20 cellular contexts compared by ENCODE assay signal in the genomic region with DNA sequence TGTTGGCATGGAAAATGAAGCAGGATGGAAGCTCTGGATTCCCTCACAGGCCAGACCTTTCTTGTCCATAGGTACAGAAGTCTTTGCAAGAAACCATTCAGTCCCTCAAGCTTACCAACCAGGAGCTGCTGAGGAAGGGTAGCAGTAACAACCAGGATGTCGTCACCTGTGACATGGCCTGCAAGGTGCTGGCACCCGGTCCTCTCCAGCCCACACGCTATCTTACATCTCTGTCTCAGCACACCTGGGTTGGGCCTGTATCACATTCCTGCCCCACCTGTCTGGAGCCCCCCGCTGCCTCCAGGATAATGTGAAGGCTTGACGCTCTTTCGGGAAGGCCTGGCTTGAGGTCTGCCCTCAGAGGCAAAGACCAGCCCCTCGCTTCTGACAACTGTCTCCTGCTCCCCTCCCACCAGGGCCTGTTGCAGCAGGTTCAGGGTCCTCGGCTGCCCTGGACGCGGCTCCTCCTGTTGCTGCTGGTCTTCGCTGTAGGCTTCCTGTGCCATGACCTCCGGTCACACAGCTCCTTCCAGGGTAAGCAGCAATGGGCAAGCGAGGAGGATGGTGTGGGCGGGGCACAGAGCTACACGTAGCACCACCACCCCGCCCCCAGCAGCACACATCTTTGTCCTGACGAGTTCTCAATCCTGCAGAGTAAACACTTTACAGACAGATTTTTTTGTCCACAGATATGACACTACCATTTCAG. TPM values are rescaled to one million over a fixed set of nuclear protein-coding genes. Genes with fewer than 3 reads are reported as not detected.
A peak's percentile ranks its signal among the peaks of the same experiment; 100 is the strongest.
DNase-seq lines count a peak whose midpoint lies in the region; TF ChIP-seq lines count a peak whose summit lies in the region.
"Had no signal": no experiment of that assay in that cellular context is flagged by ENCODE, and none has a peak within 500 bp of the region (broad histone marks: within the 10 kb centered on the region; RNA-seq: fewer than 3 reads in every experiment).

No MANE protein-coding gene starts in this region.

- TF ChIP-seq CTCF in liver (IDR thresholded peaks at IDR 0.05; ENCODE audit: low read depth, low read length, missing input control) (no peak), BE2C (IDR thresholded peaks at IDR 0.05; ENCODE audit: low read depth, low read length) (no peak)

- H3K36me3 ChIP-seq in liver (ENCODE audit: control insufficient read depth in 4 of 4, insufficient read depth in 3 of 4, low read depth in 1 of 4, low read length in 3 of 4) (peaks cover 25 to 75% (median 57%) of the 10 kb centered on the region in 4 donors), BE2C (peaks cover 67% of the 10 kb centered on the region)

- 83% methylated on average over 17 of the region's 17 CpGs for WGBS in liver

- H3K27me3 ChIP-seq in liver (ENCODE audit: control insufficient read depth in 4 of 4, insufficient read depth in 4 of 4, low read length in 3 of 4) (no peaks in the 10 kb centered on the region), BE2C (no peaks in the 10 kb centered on the region)

- no peak overlapping the region for H3K9ac ChIP-seq in liver (ENCODE audit: low read depth in 1 of 2, low read length in 2 of 2)

- no peak for DNase-seq in activated T-cell treated with anti-CD3 and anti-CD28 coated beads, Interleukin-2, amount 50 U/mL, for 24 hours
- no peak for DNase-seq in activated T-cell treated with anti-CD3 and anti-CD28 coated beads, Interleukin-2, amount 50 U/mL, for 48 hours
- DNase-seq in HPDE6-E6E7 (ENCODE audit: extremely low spot score): no peak
- no peak for DNase-seq in BE2C
- no peak for DNase-seq in SW 1271 (lab: John Stamatoyannopoulos, UW)
- DNase-seq: 8988T; DMS53; GDM1; IMR-90; NCI-H1105; NCI-H146; NCI-H2029; NCI-H2227 treated with DMSO at 0.1 percent for 48 hours; NCI-H510A; NCI-H748 treated with DMSO at 0.1 percent for 48 hours; NK-92 treated with Interleukin-12 subunit alpha and Interleukin-12 subunit beta, amount 100 ng/mL, for 24 hours; SHP77 treated with DMSO at 0.1 percent for 48 hours had no signal

- H3K4me3 ChIP-seq in liver (ENCODE audit: low read depth in 1 of 3, low read length in 3 of 3) (no peak overlapping the region), BE2C (ENCODE audit: low read depth, low read length) (no peak overlapping the region)
- H3K4me3 ChIP-seq: SK-N-MC had no signal

- no peaks in the 10 kb centered on the region for H3K9me3 Mint-ChIP-seq in activated T-cell treated with anti-CD3 and anti-CD28 coated beads, Interleukin-2, amount 50 U/mL, for 24 hours

- no peak overlapping the region for H3K27ac ChIP-seq in liver (ENCODE audit: low read depth in 1 of 2, low read length in 2 of 2)
- H3K27ac ChIP-seq: C4-2B, SK-N-MC had no signal

- H3K27me3 Mint-ChIP-seq in activated T-cell treated with anti-CD3 and anti-CD28 coated beads, Interleukin-2, amount 50 U/mL, for 24 hours: no peaks in the 10 kb centered on the region

- H3K4me1 ChIP-seq in liver (ENCODE audit: control insufficient read depth in 4 of 4, insufficient read depth in 4 of 4, low read length in 3 of 4): peaks cover 1 to 15% (median 9%) of the 10 kb centered on the region in 4 donors
- peaks cover 7% of the 10 kb centered on the region; the same call in 1 of the 2 replicates for H3K4me1 ChIP-seq in BE2C

- peaks cover 18% of the 10 kb centered on the region for H3K4me1 Mint-ChIP-seq in activated T-cell treated with anti-CD3 and anti-CD28 coated beads, Interleukin-2, amount 50 U/mL, for 24 hours (ENCODE audit: low read depth)

- no peak for TF ChIP-seq RAD21 in liver (IDR thresholded peaks at IDR 0.05)

- H3K36me3 Mint-ChIP-seq in activated T-cell treated with anti-CD3 and anti-CD28 coated beads, Interleukin-2, amount 50 U/mL, for 24 hours (ENCODE audit: low read depth): peaks cover 97% of the 10 kb centered on the region

- H3K9me3 ChIP-seq in liver (ENCODE audit: control insufficient read depth in 4 of 4, low read length in 3 of 4): no peaks in the 10 kb centered on the region
- no peaks in the 10 kb centered on the region for H3K9me3 ChIP-seq in BE2C

- H3K27ac Mint-ChIP-seq in activated T-cell treated with anti-CD3 and anti-CD28 coated beads, Interleukin-2, amount 50 U/mL, for 24 hours: peak overlapping the region; percentile 52

- no peak overlapping the region for H3K4me3 Mint-ChIP-seq in activated T-cell treated with anti-CD3 and anti-CD28 coated beads, Interleukin-2, amount 50 U/mL, for 24 hours

TF ChIP-seq in liver, 16 proteins besides CTCF, POLR2A, EP300 and RAD21:
- TF ChIP-seq NR2F2 (IDR thresholded peaks at IDR 0.05): peak; percentile 45
- TF ChIP-seq, protein P1, sequence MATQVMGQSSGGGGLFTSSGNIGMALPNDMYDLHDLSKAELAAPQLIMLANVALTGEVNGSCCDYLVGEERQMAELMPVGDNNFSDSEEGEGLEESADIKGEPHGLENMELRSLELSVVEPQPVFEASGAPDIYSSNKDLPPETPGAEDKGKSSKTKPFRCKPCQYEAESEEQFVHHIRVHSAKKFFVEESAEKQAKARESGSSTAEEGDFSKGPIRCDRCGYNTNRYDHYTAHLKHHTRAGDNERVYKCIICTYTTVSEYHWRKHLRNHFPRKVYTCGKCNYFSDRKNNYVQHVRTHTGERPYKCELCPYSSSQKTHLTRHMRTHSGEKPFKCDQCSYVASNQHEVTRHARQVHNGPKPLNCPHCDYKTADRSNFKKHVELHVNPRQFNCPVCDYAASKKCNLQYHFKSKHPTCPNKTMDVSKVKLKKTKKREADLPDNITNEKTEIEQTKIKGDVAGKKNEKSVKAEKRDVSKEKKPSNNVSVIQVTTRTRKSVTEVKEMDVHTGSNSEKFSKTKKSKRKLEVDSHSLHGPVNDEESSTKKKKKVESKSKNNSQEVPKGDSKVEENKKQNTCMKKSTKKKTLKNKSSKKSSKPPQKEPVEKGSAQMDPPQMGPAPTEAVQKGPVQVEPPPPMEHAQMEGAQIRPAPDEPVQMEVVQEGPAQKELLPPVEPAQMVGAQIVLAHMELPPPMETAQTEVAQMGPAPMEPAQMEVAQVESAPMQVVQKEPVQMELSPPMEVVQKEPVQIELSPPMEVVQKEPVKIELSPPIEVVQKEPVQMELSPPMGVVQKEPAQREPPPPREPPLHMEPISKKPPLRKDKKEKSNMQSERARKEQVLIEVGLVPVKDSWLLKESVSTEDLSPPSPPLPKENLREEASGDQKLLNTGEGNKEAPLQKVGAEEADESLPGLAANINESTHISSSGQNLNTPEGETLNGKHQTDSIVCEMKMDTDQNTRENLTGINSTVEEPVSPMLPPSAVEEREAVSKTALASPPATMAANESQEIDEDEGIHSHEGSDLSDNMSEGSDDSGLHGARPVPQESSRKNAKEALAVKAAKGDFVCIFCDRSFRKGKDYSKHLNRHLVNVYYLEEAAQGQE (IDR thresholded peaks at IDR 0.05): no peak
- no peak for TF ChIP-seq YY1 (IDR thresholded peaks at IDR 0.05)
- TF ChIP-seq EGR1 (IDR thresholded peaks at IDR 0.05; ENCODE audit: low read depth in 2 of 2): no peak
- TF ChIP-seq, protein P2, sequence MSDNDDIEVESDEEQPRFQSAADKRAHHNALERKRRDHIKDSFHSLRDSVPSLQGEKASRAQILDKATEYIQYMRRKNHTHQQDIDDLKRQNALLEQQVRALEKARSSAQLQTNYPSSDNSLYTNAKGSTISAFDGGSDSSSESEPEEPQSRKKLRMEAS (IDR thresholded peaks at IDR 0.05): no peak
- TF ChIP-seq HNF4A (conservative IDR thresholded peaks at IDR 0.05): no peak

RNA-seq across cellular contexts. Expression of a gene that starts 6.0 kb away (rescaled TPM):
- 10 to 100 TPM; 17.1 to 48.4 TPM for total RNA-seq in liver
- 10 to 100 TPM; 28.3 to 53.4 TPM for polyA plus RNA-seq in liver
- 78.9 TPM for polyA plus RNA-seq in BE2C (2012; ENCODE audit: insufficient read depth, insufficient read length, low read depth)

RNA-seq across cellular contexts. Expression of a gene that starts 12.7 kb away (rescaled TPM):
- total RNA-seq in liver: 1 to 10 TPM; 4.7 to 9.0 TPM
- 1 to 10 TPM; 3.2 to 5.0 TPM for polyA plus RNA-seq in liver
- 40.9 TPM for polyA plus RNA-seq in BE2C (2012; ENCODE audit: insufficient read depth, insufficient read length, low read depth)

RNA-seq across cellular contexts. Expression of a gene that starts 32.7 kb away (rescaled TPM):
- total RNA-seq in liver: 100 to 1,000 TPM in 1 of 2 donors, 10 to 100 TPM in 1; 94.8 to 186 TPM
- polyA plus RNA-seq in liver: 100 to 1,000 TPM; 227 to 377 TPM
- 1,823 TPM for polyA plus RNA-seq in BE2C (2012; ENCODE audit: insufficient read depth, insufficient read length, low read depth)

RNA-seq across cellular contexts. Expression of a gene that starts 39.6 kb away (rescaled TPM):
- 10 to 100 TPM; 24.8 to 26.1 TPM for total RNA-seq in liver
- 10 to 100 TPM in 1 of 2 donors, 1 to 10 TPM in 1; 3.4 to 23.1 TPM for polyA plus RNA-seq in liver
- 295 TPM for polyA plus RNA-seq in BE2C (2012; ENCODE audit: insufficient read depth, insufficient read length, low read depth)

RNA-seq across cellular contexts. Expression of a gene that starts 47.8 kb away (rescaled TPM):
- total RNA-seq in liver: 100 to 1,000 TPM in 1 of 2 donors, 10 to 100 TPM in 1; 26.1 to 152 TPM
- 100 to 1,000 TPM; 223 to 462 TPM for polyA plus RNA-seq in liver
- polyA plus RNA-seq in BE2C (2012; ENCODE audit: insufficient read depth, insufficient read length, low read depth): 9.2 TPM
